In genomic region chr16:70267516-70267915, GRCh38 we compare ENCODE assay signal across 8 cellular contexts. TPM values are rescaled to one million over a fixed set of nuclear protein-coding genes. Genes with fewer than 3 reads are reported as not detected.
DNase-seq lines count a peak whose midpoint lies in the region; ATAC-seq and TF ChIP-seq lines count a peak whose summit lies in the region.

No MANE protein-coding gene starts in this region.

- peak; percentile 63 for TF ChIP-seq CTCF in fibroblast of the aortic adventitia (IDR thresholded peaks at IDR 0.05; ENCODE audit: insufficient read depth, low read length)
- TF ChIP-seq CTCF in coronary artery (IDR thresholded peaks at IDR 0.05): no peak

- H3K27me3 Mint-ChIP-seq in stimulated activated naive CD8-positive, alpha-beta T cell treated with anti-CD3 and anti-CD28 coated beads, Interleukin-15, amount 100 ng/mL, for 72 hours: no peaks in the 10 kb centered on the region

- peak; percentile 44 for DNase-seq in NCI-H2227 (lab: John Stamatoyannopoulos, UW; ENCODE audit: unreplicated experiment)
- no peak for DNase-seq in NCI-H2227 treated with DMSO at 0.1 percent for 48 hours (lab: John Stamatoyannopoulos, UW)
- peak; percentile 49 to 67 for DNase-seq in HAP-1 (ENCODE audit: low spot score in 2 of 2)
- peak; percentile 45 for DNase-seq in SK-N-DZ (ENCODE audit: low spot score)
- peak; percentile 50 for DNase-seq in fibroblast of the aortic adventitia (ENCODE audit: low read depth)
- DNase-seq in stimulated activated naive CD8-positive, alpha-beta T cell treated with anti-CD3 and anti-CD28 coated beads, Interleukin-15, amount 100 ng/mL, for 72 hours: no peak
- DNase-seq in coronary artery (ENCODE audit: low spot score): no peak

- in situ Hi-C loops in HAP-1 (cut with MboI; ENCODE audit: low sequenced_read_pairs): loop anchor here (5.0 kb wide), 1 partner anchor 290 kb away; no protein-coding TSS in a partner anchor

- H3K36me3 ChIP-seq in HAP-1 (replicated peaks): peaks cover 95% of the 10 kb centered on the region

- ATAC-seq in stimulated activated naive CD8-positive, alpha-beta T cell treated with anti-CD3 and anti-CD28 coated beads, Interleukin-15, amount 100 ng/mL, for 72 hours: no peak
- no peak for ATAC-seq in GM21423 (IDR thresholded peaks at IDR 0.05; ENCODE audit: unreplicated experiment)

- no peaks in the 10 kb centered on the region for H3K4me1 ChIP-seq in HAP-1

- H3K27ac Mint-ChIP-seq in stimulated activated naive CD8-positive, alpha-beta T cell treated with anti-CD3 and anti-CD28 coated beads, Interleukin-15, amount 100 ng/mL, for 72 hours: peak overlapping the region; percentile 85 to 93

- no peaks in the 10 kb centered on the region for H3K9me3 Mint-ChIP-seq in stimulated activated naive CD8-positive, alpha-beta T cell treated with anti-CD3 and anti-CD28 coated beads, Interleukin-15, amount 100 ng/mL, for 72 hours

- no peaks in the 10 kb centered on the region for H3K9me3 ChIP-seq in HAP-1

- no peaks in the 10 kb centered on the region for H3K27me3 ChIP-seq in HAP-1 (ENCODE audit: low read depth)

- H3K4me3 Mint-ChIP-seq in stimulated activated naive CD8-positive, alpha-beta T cell treated with anti-CD3 and anti-CD28 coated beads, Interleukin-15, amount 100 ng/mL, for 72 hours: no peak overlapping the region

- H3K27ac ChIP-seq in coronary artery: no peak overlapping the region

- peaks cover 5% of the 10 kb centered on the region for H3K4me1 Mint-ChIP-seq in stimulated activated naive CD8-positive, alpha-beta T cell treated with anti-CD3 and anti-CD28 coated beads, Interleukin-15, amount 100 ng/mL, for 72 hours

- H3K4me3 ChIP-seq in HAP-1: no peak overlapping the region
- no peak overlapping the region for H3K4me3 ChIP-seq in fibroblast of the aortic adventitia (ENCODE audit: low read depth, low read length)
- no peak overlapping the region for H3K4me3 ChIP-seq in coronary artery

RNA-seq across cellular contexts. Expression of gene EXOSC6, which starts 15.8 kb away (rescaled TPM):
- 43.5 and 47.1 TPM in 2 replicates for polyA plus RNA-seq in SK-N-DZ (2014; cell fraction: cytosol; rRNA removed)
- 18.0 and 20.9 TPM in 2 replicates for polyA plus RNA-seq in SK-N-DZ (2014; cell fraction: nucleus; rRNA removed)
- 37.9 and 39.7 TPM in 2 replicates for total RNA-seq in fibroblast of the aortic adventitia (ENCODE audit: low replicate concordance)

RNA-seq across cellular contexts. Expression of gene AARS1, which starts 21.8 kb away (rescaled TPM):
- 78.3 and 84.0 TPM in 2 replicates for polyA plus RNA-seq in SK-N-DZ (2014; cell fraction: cytosol; rRNA removed)
- 76.3 and 125 TPM in 2 replicates for polyA plus RNA-seq in SK-N-DZ (2014; cell fraction: nucleus; rRNA removed)
- total RNA-seq in fibroblast of the aortic adventitia (ENCODE audit: low replicate concordance): 160 and 167 TPM in 2 replicates

RNA-seq across cellular contexts. Expression of gene DDX19B, which starts 31.5 kb away (rescaled TPM):
- polyA plus RNA-seq in SK-N-DZ (2014; cell fraction: cytosol; rRNA removed): 39.7 and 53.4 TPM in 2 replicates
- 19.8 and 44.4 TPM in 2 replicates for polyA plus RNA-seq in SK-N-DZ (2014; cell fraction: nucleus; rRNA removed)
- total RNA-seq in fibroblast of the aortic adventitia (ENCODE audit: low replicate concordance): 28.5 and 30.5 TPM in 2 replicates

Comparison
In these comparisons a context has a peak if more than half of its experiments do, and no peak if none do; other contexts are left out.
1. DNase-seq: peak in NCI-H2227 (single experiment), HAP-1 (2 of 2), SK-N-DZ (single experiment) and fibroblast of the aortic adventitia (single experiment); none in NCI-H2227 treated with DMSO at 0.1 percent for 48 hours (single experiment), stimulated activated naive CD8-positive, alpha-beta T cell treated with anti-CD3 and anti-CD28 coated beads, Interleukin-15, amount 100 ng/mL, for 72 hours (0 of 2) and coronary artery (single experiment).